ENCODE assay signal across 9 cellular contexts in genomic region chr16:4053663-4054479, GRCh38.
DNase-seq lines count a peak whose midpoint lies in the region; ATAC-seq, FAIRE-seq and TF ChIP-seq lines count a peak whose summit lies in the region.
"Had no signal": no experiment of that assay in that cellular context is flagged by ENCODE, and none has a peak within 500 bp of the region (broad histone marks: within the 10 kb centered on the region; RNA-seq: fewer than 3 reads in every experiment).

No MANE protein-coding gene starts in this region.

- TF ChIP-seq CTCF in bronchial epithelial cell (IDR thresholded peaks at IDR 0.05; ENCODE audit: insufficient read depth, low read length, severe bottlenecking) = no peak
- no peak for TF ChIP-seq CTCF in lung (IDR thresholded peaks at IDR 0.05; ENCODE audit: control extremely low read depth, extremely low read depth)

- CTCF ChIA-PET in activated CD8-positive, alpha-beta T cell treated with anti-CD3 and anti-CD28 coated beads, Interleukin-2, amount 10 ng/mL, durations not matched to agents 7 days and 5 days (lab: Charles Lee) = no interaction called here

- peaks cover 13% of the 10 kb centered on the region for H3K4me1 Mint-ChIP-seq in activated CD8-positive, alpha-beta T cell treated with anti-CD3 and anti-CD28 coated beads, Interleukin-2, amount 10 ng/mL, durations not matched to agents 7 days and 5 days (ENCODE audit: low read depth)

- peak overlapping the region; percentile 98 for H3K27ac ChIP-seq in BLaER1
- H3K27ac ChIP-seq in lung (ENCODE audit: low read depth in 1 of 2, low read length in 1 of 2) = peak overlapping the region; percentile 76 to 92

- H3K9me3 Mint-ChIP-seq in activated CD8-positive, alpha-beta T cell treated with anti-CD3 and anti-CD28 coated beads, Interleukin-2, amount 10 ng/mL, durations not matched to agents 7 days and 5 days (ENCODE audit: insufficient read depth) = peaks cover 2% of the 10 kb centered on the region

- POLR2A ChIA-PET in activated CD8-positive, alpha-beta T cell treated with anti-CD3 and anti-CD28 coated beads, Interleukin-2, amount 10 ng/mL, durations not matched to agents 7 days and 5 days (lab: Charles Lee) = no interaction called here

- H3K4me1 ChIP-seq in BLaER1 (peaks cover 97% of the 10 kb centered on the region), lung (ENCODE audit: control insufficient read depth in 2 of 2, insufficient read depth in 2 of 2, low read length in 2 of 2) (peaks cover 19 to 20% of the 10 kb centered on the region in 2 donors)

- no peaks in the 10 kb centered on the region for H4K20me1 ChIP-seq in BLaER1

- H3K4me2 ChIP-seq in BLaER1 = peak overlapping the region; percentile 99

- no peak overlapping the region for H3K27ac Mint-ChIP-seq in activated CD8-positive, alpha-beta T cell treated with anti-CD3 and anti-CD28 coated beads, Interleukin-2, amount 10 ng/mL, durations not matched to agents 7 days and 5 days

- ATAC-seq in lung (ENCODE audit: insufficient read depth, low FRiP score) = no peak
- no peak for ATAC-seq in HG03095 (IDR thresholded peaks at IDR 0.05; ENCODE audit: unreplicated experiment)
- ATAC-seq in GM19455 (IDR thresholded peaks at IDR 0.05; ENCODE audit: unreplicated experiment) = no peak
- ATAC-seq in activated CD8-positive, alpha-beta T cell treated with anti-CD3 and anti-CD28 coated beads, Interleukin-2, amount 10 ng/mL, durations not matched to agents 7 days and 5 days = no peak
- ATAC-seq in HG03460 (IDR thresholded peaks at IDR 0.05; ENCODE audit: unreplicated experiment) = no peak
- ATAC-seq: GM12878 had no signal

- H3K36me3 ChIP-seq in BLaER1 (peaks cover 14% of the 10 kb centered on the region), bronchial epithelial cell (ENCODE audit: control insufficient read depth, insufficient read depth, low read length) (no peaks in the 10 kb centered on the region), lung (ENCODE audit: control insufficient read depth in 2 of 2, insufficient read depth in 2 of 2, low read length in 2 of 2) (no peaks in the 10 kb centered on the region)

- H3K4me3 ChIP-seq in BLaER1 (peak overlapping the region; percentile 60), bronchial epithelial cell (ENCODE audit: low read depth, low read length) (peak overlapping the region; percentile 2), lung (no peak overlapping the region)
- H3K4me3 ChIP-seq: GM12878 had no signal

- peaks cover 4% of the 10 kb centered on the region for H3K9me3 ChIP-seq in BLaER1
- no peaks in the 10 kb centered on the region for H3K9me3 ChIP-seq in lung (ENCODE audit: control insufficient read depth in 2 of 2, insufficient read depth in 1 of 2, low read length in 1 of 2)

- FAIRE-seq in bronchial epithelial cell (lab: Jason Lieb, UNC) = peak; percentile 32
- FAIRE-seq: GM12878 had no signal

- H3K36me3 Mint-ChIP-seq in activated CD8-positive, alpha-beta T cell treated with anti-CD3 and anti-CD28 coated beads, Interleukin-2, amount 10 ng/mL, durations not matched to agents 7 days and 5 days (ENCODE audit: low read depth) = no peaks in the 10 kb centered on the region

- WGBS in lung, 2 donors = 11 to 15% methylated on average over 22 of the region's 22 CpGs

- H3K4me3 Mint-ChIP-seq in activated CD8-positive, alpha-beta T cell treated with anti-CD3 and anti-CD28 coated beads, Interleukin-2, amount 10 ng/mL, durations not matched to agents 7 days and 5 days = no peak overlapping the region

- H3K27me3 Mint-ChIP-seq in activated CD8-positive, alpha-beta T cell treated with anti-CD3 and anti-CD28 coated beads, Interleukin-2, amount 10 ng/mL, durations not matched to agents 7 days and 5 days (ENCODE audit: low read depth) = no peaks in the 10 kb centered on the region

- H3K27me3 ChIP-seq in BLaER1 (no peaks in the 10 kb centered on the region), bronchial epithelial cell (ENCODE audit: control insufficient read depth, insufficient read depth, low read length) (no peaks in the 10 kb centered on the region), lung (ENCODE audit: control insufficient read depth, insufficient read depth) (no peaks in the 10 kb centered on the region)

- DNase-seq in NCI-H2107 treated with DMSO at 0.1 percent for 48 hours (lab: John Stamatoyannopoulos, UW; ENCODE audit: unreplicated experiment) (peak; percentile 79), bronchial epithelial cell (ENCODE audit: low read depth) (peak; percentile 91), lung (ENCODE audit: low spot score) (peak; percentile 76)
- DNase-seq in activated CD8-positive, alpha-beta T cell treated with anti-CD3 and anti-CD28 coated beads, Interleukin-2, amount 10 ng/mL, durations not matched to agents 7 days and 5 days = no peak

- peak overlapping the region; percentile 88 for H3K9ac ChIP-seq in BLaER1
